Comparison of ENCODE assay signal across 19 cellular contexts in the genomic region with DNA sequence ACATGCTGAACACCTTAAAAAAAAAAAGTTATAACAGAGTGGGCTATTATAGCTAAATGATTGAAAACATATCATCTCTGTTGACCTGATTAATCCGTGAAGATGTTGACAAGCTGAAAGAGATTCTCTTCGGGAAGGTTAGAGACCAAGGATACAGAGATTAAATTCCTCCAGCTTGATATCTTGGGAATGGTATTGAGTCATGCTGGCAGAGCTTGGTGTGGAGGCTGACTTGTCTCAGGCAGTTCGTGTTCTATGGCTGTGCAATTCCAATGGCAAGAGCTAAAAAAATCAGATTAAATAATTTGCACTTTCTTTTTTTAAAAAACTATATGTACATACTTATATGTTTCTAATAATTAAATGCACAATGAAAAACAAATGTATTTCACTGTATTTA. TPM values are rescaled to one million over a fixed set of nuclear protein-coding genes. Genes with fewer than 3 reads are reported as not detected.
DNase-seq lines count a peak whose midpoint lies in the region; ATAC-seq lines count a peak whose summit lies in the region.
"Had no signal": no experiment of that assay in that cellular context is flagged by ENCODE, and none has a peak within 500 bp of the region (broad histone marks: within the 10 kb centered on the region; RNA-seq: fewer than 3 reads in every experiment).

No MANE protein-coding gene starts in this region.

- DNase-seq in left ventricle myocardium superior = no peak
- DNase-seq in cardiac septum (ENCODE audit: low spot score) = no peak
- DNase-seq in astrocyte of the hippocampus (ENCODE audit: low read depth, low spot score) = peak; percentile 23
- peak; percentile 12 for DNase-seq in iris pigment epithelial cell (ENCODE audit: low read depth)
- DNase-seq in SJCRH30 = no peak
- DNase-seq in stimulated activated naive CD8-positive, alpha-beta T cell treated with anti-CD3 and anti-CD28 coated beads, Interleukin-15, Interleukin-2, amounts not matched to agents 100 U/mL and 50 U/mL, for 24 hours = no peak
- DNase-seq: BE2C, EL, GF-D8, HCEC 1CT, KG1, NCI-H1092, NCI-H1436 treated with DMSO at 0.1 percent for 48 hours, NCI-H1930, NCI-H345, NCI-H524 treated with DMSO at 0.1 percent for 48 hours had no signal

- H3K27ac ChIP-seq in SJCRH30 = no peak overlapping the region
- H3K27ac ChIP-seq: SJSA1 had no signal

- ATAC-seq in left ventricle myocardium superior (peak; percentile 76), HG03342 (IDR thresholded peaks at IDR 0.05; ENCODE audit: unreplicated experiment) (no peak)
- no peak for ATAC-seq in stimulated activated naive CD8-positive, alpha-beta T cell treated with anti-CD3 and anti-CD28 coated beads, Interleukin-15, Interleukin-2, amounts not matched to agents 100 U/mL and 50 U/mL, for 24 hours
- ATAC-seq: Panc1 had no signal

- H3K36me3 ChIP-seq in SJCRH30 = no peaks in the 10 kb centered on the region
- H3K36me3 ChIP-seq: BE2C, SJSA1 had no signal

- H3K4me1 ChIP-seq in SJCRH30 = no peaks in the 10 kb centered on the region
- H3K4me1 ChIP-seq: BE2C, SJSA1 had no signal

- H3K9me3 ChIP-seq in SJCRH30 (replicated peaks) = no peaks in the 10 kb centered on the region
- H3K9me3 ChIP-seq: BE2C, SJSA1 had no signal

- intact Hi-C loops in left ventricle myocardium superior (cut with micrococcal nuclease) (no loop called here), cardiac septum (cut with DNase I) (no loop called here)

- no peaks in the 10 kb centered on the region for H3K27me3 ChIP-seq in SJCRH30
- H3K27me3 ChIP-seq: BE2C, SJSA1 had no signal

- no peak overlapping the region for H3K4me3 ChIP-seq in SJCRH30
- H3K4me3 ChIP-seq: SJSA1 had no signal

RNA-seq across cellular contexts. Expression of a gene that starts 24.9 kb away (rescaled TPM):
- total RNA-seq in left ventricle myocardium superior (48.1 TPM), cardiac septum (87.3 TPM)
- 16.7 and 25.4 TPM in 2 replicates for total RNA-seq in SJCRH30 (2014; rRNA removed; shearing (Covaris generic))

Comparison
In these comparisons a context has a peak if more than half of its experiments do, and no peak if none do; other contexts are left out.
1. DNase-seq: peak in astrocyte of the hippocampus (single experiment) and iris pigment epithelial cell (single experiment); none in left ventricle myocardium superior (single experiment), cardiac septum (single experiment), SJCRH30 (0 of 2) and stimulated activated naive CD8-positive, alpha-beta T cell treated with anti-CD3 and anti-CD28 coated beads, Interleukin-15, Interleukin-2, amounts not matched to agents 100 U/mL and 50 U/mL, for 24 hours (single experiment).